12 cellular contexts compared by ENCODE assay signal in genomic region chr15:44676676-44677075, GRCh38. TPM values are rescaled to one million over a fixed set of nuclear protein-coding genes. Genes with fewer than 3 reads are reported as not detected.
DNase-seq lines count a peak whose midpoint lies in the region; ATAC-seq and TF ChIP-seq lines count a peak whose summit lies in the region.
"Had no signal": no experiment of that assay in that cellular context is flagged by ENCODE, and none has a peak within 500 bp of the region (broad histone marks: within the 10 kb centered on the region; RNA-seq: fewer than 3 reads in every experiment).

No MANE protein-coding gene starts in this region.

- H3K4ac ChIP-seq in neuronal stem cell (ENCODE audit: low read length): no peak overlapping the region

- H3K9ac ChIP-seq in neuronal stem cell (ENCODE audit: low read depth, low read length, poor library complexity): no peak overlapping the region

- WGBS in neuronal stem cell (ENCODE audit: extremely low coverage in 2 of 2, insufficient read length in 2 of 2, insufficient replicate concordance in 1 of 2), 2 donors: no CpG with 5 or more reads among the region's 7 CpGs

- no peak overlapping the region for H3K4me3 ChIP-seq in neuronal stem cell (ENCODE audit: low read length in 2 of 2)
- H3K4me3 ChIP-seq: transverse colon had no signal

- no peak overlapping the region for H2BK15ac ChIP-seq in neuronal stem cell (ENCODE audit: low read length)

- no peak overlapping the region for H3K18ac ChIP-seq in neuronal stem cell (ENCODE audit: low read length)

- H4K8ac ChIP-seq in neuronal stem cell (ENCODE audit: low read depth, low read length): no peak overlapping the region

- no peak overlapping the region for H2BK5ac ChIP-seq in neuronal stem cell (ENCODE audit: low read length)

- H3K79me1 ChIP-seq in neuronal stem cell (ENCODE audit: low read depth, low read length): no peaks in the 10 kb centered on the region

- H3K9me3 ChIP-seq in neuronal stem cell (replicated peaks in 1 of 2; ENCODE audit: control insufficient read depth in 2 of 2, insufficient read depth in 1 of 2, low read depth in 1 of 2, low read length in 2 of 2): peaks cover 0 to 2% of the 10 kb centered on the region in 2 donors
- H3K9me3 ChIP-seq: transverse colon had no signal

- H3K9me3 Mint-ChIP-seq in activated T-helper 17 cell treated with anti-CD3 and anti-CD28 coated beads, Interleukin-2, amount 50 U/mL, for 72 hours: peaks cover 12% of the 10 kb centered on the region

- H3K27ac Mint-ChIP-seq in activated T-helper 17 cell treated with anti-CD3 and anti-CD28 coated beads, Interleukin-2, amount 50 U/mL, for 72 hours: peak overlapping the region; percentile 72

- TF ChIP-seq CTCF in foreskin keratinocyte (conservative IDR thresholded peaks at IDR 0.05): no peak

- no peaks in the 10 kb centered on the region for H3K27me3 Mint-ChIP-seq in activated T-helper 17 cell treated with anti-CD3 and anti-CD28 coated beads, Interleukin-2, amount 50 U/mL, for 72 hours

- H3K27ac ChIP-seq in neuronal stem cell (replicated peaks; ENCODE audit: low read length) (no peak overlapping the region), foreskin keratinocyte (no peak overlapping the region)

- ATAC-seq in GM18498 (IDR thresholded peaks at IDR 0.05; ENCODE audit: unreplicated experiment): peak; percentile 42
- ATAC-seq in GM21723 (IDR thresholded peaks at IDR 0.05; ENCODE audit: unreplicated experiment): peak; percentile 50
- peak; percentile 90 for ATAC-seq in activated T-helper 17 cell treated with anti-CD3 and anti-CD28 coated beads, Interleukin-2, amount 50 U/mL, for 72 hours (replicated peaks)
- no peak for ATAC-seq in foreskin keratinocyte
- ATAC-seq in HG03521 (IDR thresholded peaks at IDR 0.05; ENCODE audit: unreplicated experiment): no peak
- no peak for ATAC-seq in HG02840 (IDR thresholded peaks at IDR 0.05; ENCODE audit: low FRiP score, unreplicated experiment)
- ATAC-seq: SK-N-SH treated with all-trans-retinoic acid at 6 μM for 48 hours had no signal

- peak overlapping the region; percentile 88 for H3K4me3 Mint-ChIP-seq in activated T-helper 17 cell treated with anti-CD3 and anti-CD28 coated beads, Interleukin-2, amount 50 U/mL, for 72 hours

- no peak overlapping the region for H3K14ac ChIP-seq in neuronal stem cell (ENCODE audit: low read length)

- DNase-seq in neuronal stem cell (ENCODE audit: low spot score) (no peak), foreskin keratinocyte (no peak)
- DNase-seq: left cardiac atrium, NCI-H1048, NCI-H82 had no signal

- no peaks in the 10 kb centered on the region for H3K36me3 ChIP-seq in neuronal stem cell (replicated peaks in 1 of 2; ENCODE audit: control insufficient read depth in 2 of 2, insufficient read depth in 2 of 2, low read length in 2 of 2)
- H3K36me3 ChIP-seq: transverse colon had no signal

- H3K4me1 ChIP-seq in neuronal stem cell (ENCODE audit: control insufficient read depth in 2 of 2, insufficient read depth in 1 of 2, low read depth in 1 of 2, low read length in 2 of 2) (peaks cover 0 to 1% of the 10 kb centered on the region in 2 donors), foreskin keratinocyte (no peaks in the 10 kb centered on the region)
- H3K4me1 ChIP-seq: transverse colon had no signal

- H2AK5ac ChIP-seq in neuronal stem cell (ENCODE audit: low read depth, low read length): no peak overlapping the region

- H4K91ac ChIP-seq in neuronal stem cell (ENCODE audit: low read depth, low read length, poor library complexity): no peak overlapping the region

- H3K36me3 Mint-ChIP-seq in activated T-helper 17 cell treated with anti-CD3 and anti-CD28 coated beads, Interleukin-2, amount 50 U/mL, for 72 hours (ENCODE audit: low read depth): no peaks in the 10 kb centered on the region

- no peak overlapping the region for H3K23ac ChIP-seq in neuronal stem cell (ENCODE audit: low read depth, low read length, poor library complexity)

- H3K27me3 ChIP-seq in neuronal stem cell (ENCODE audit: control insufficient read depth in 3 of 3, insufficient read depth in 3 of 3, low read depth in 1 of 3, low read length in 3 of 3): peaks cover 0 to 38% (median 0%) of the 10 kb centered on the region in 3 experiments
- H3K27me3 ChIP-seq in foreskin keratinocyte: peaks cover 42% of the 10 kb centered on the region
- H3K27me3 ChIP-seq: transverse colon had no signal

- no peak overlapping the region for H3K4me2 ChIP-seq in neuronal stem cell (ENCODE audit: insufficient read depth, low read length, poor library complexity, severe bottlenecking)

- peaks cover 60% of the 10 kb centered on the region for H3K4me1 Mint-ChIP-seq in activated T-helper 17 cell treated with anti-CD3 and anti-CD28 coated beads, Interleukin-2, amount 50 U/mL, for 72 hours

- peak overlapping the region; percentile 10 for H2BK120ac ChIP-seq in neuronal stem cell (ENCODE audit: low read depth, low read length)

- H2BK12ac ChIP-seq in neuronal stem cell (ENCODE audit: low read length): no peak overlapping the region

- no peak overlapping the region for H2AFZ ChIP-seq in neuronal stem cell (ENCODE audit: low read length)

RNA-seq across cellular contexts. Expression of gene SPG11, which starts 13.2 kb away (rescaled TPM):
- total RNA-seq in activated T-helper 17 cell treated with anti-CD3 and anti-CD28 coated beads, Interleukin-2, amount 50 U/mL, for 72 hours: 10 to 100 TPM; 55.7 to 98.4 TPM
- polyA plus RNA-seq in neuronal stem cell (2013, experiment 1 of 2): 13.6 TPM
- 18.0 TPM for polyA plus RNA-seq in neuronal stem cell (2013, experiment 2 of 2)
- 34.4 and 42.8 TPM in 2 replicates for total RNA-seq in foreskin keratinocyte
- 17.3 and 18.7 TPM in 2 replicates for polyA plus RNA-seq in foreskin keratinocyte

RNA-seq across cellular contexts. Expression of gene PATL2, which starts 34.4 kb away (rescaled TPM):
- 10 to 100 TPM in 1 of 2 donors, 1 to 10 TPM in 1; 7.9 to 38.5 TPM for total RNA-seq in activated T-helper 17 cell treated with anti-CD3 and anti-CD28 coated beads, Interleukin-2, amount 50 U/mL, for 72 hours
- polyA plus RNA-seq in neuronal stem cell (2013, experiment 1 of 2): 0.49 TPM
- polyA plus RNA-seq in neuronal stem cell (2013, experiment 2 of 2): 0.53 TPM
- 0.21 and 0.37 TPM in 2 replicates for total RNA-seq in foreskin keratinocyte
- polyA plus RNA-seq in foreskin keratinocyte: 0.18 and 0.19 TPM in 2 replicates

RNA-seq across cellular contexts. Expression of gene B2M, which starts 34.6 kb away (rescaled TPM):
- total RNA-seq in activated T-helper 17 cell treated with anti-CD3 and anti-CD28 coated beads, Interleukin-2, amount 50 U/mL, for 72 hours: 1,000 to 10,000 TPM; 4,659 to 6,253 TPM
- 81.4 TPM for polyA plus RNA-seq in neuronal stem cell (2013, experiment 1 of 2)
- polyA plus RNA-seq in neuronal stem cell (2013, experiment 2 of 2): 82.3 TPM
- 1,130 and 1,370 TPM in 2 replicates for total RNA-seq in foreskin keratinocyte
- polyA plus RNA-seq in foreskin keratinocyte: 1,521 and 1,612 TPM in 2 replicates

RNA-seq across cellular contexts. Expression of gene TRIM69, which starts 59.7 kb away (rescaled TPM):
- total RNA-seq in activated T-helper 17 cell treated with anti-CD3 and anti-CD28 coated beads, Interleukin-2, amount 50 U/mL, for 72 hours: 100 to 1,000 TPM in 1 of 2 donors, 10 to 100 TPM in 1; 40.3 to 100 TPM
- polyA plus RNA-seq in neuronal stem cell (2013, experiment 1 of 2): 0.70 TPM
- 0.46 TPM for polyA plus RNA-seq in neuronal stem cell (2013, experiment 2 of 2)
- total RNA-seq in foreskin keratinocyte: 10.2 and 11.9 TPM in 2 replicates
- polyA plus RNA-seq in foreskin keratinocyte: 7.6 and 8.6 TPM in 2 replicates

Comparison
In these comparisons a context has a peak if more than half of its experiments do, and no peak if none do; other contexts are left out.
1. ATAC-seq: peak in GM18498 (single experiment), GM21723 (single experiment) and activated T-helper 17 cell treated with anti-CD3 and anti-CD28 coated beads, Interleukin-2, amount 50 U/mL, for 72 hours (single experiment); none in foreskin keratinocyte (single experiment), HG03521 (single experiment) and HG02840 (single experiment).